ENCODE assay signal across 1 cellular context in genomic region chr11:65779919-65780769, GRCh38.
TF ChIP-seq lines count a peak whose summit lies in the region.

No MANE protein-coding gene starts in this region.

TF ChIP-seq in GM12878, 131 proteins besides CTCF, POLR2A, EP300 and RAD21 (continues in another document):
- TF ChIP-seq, protein P1, sequence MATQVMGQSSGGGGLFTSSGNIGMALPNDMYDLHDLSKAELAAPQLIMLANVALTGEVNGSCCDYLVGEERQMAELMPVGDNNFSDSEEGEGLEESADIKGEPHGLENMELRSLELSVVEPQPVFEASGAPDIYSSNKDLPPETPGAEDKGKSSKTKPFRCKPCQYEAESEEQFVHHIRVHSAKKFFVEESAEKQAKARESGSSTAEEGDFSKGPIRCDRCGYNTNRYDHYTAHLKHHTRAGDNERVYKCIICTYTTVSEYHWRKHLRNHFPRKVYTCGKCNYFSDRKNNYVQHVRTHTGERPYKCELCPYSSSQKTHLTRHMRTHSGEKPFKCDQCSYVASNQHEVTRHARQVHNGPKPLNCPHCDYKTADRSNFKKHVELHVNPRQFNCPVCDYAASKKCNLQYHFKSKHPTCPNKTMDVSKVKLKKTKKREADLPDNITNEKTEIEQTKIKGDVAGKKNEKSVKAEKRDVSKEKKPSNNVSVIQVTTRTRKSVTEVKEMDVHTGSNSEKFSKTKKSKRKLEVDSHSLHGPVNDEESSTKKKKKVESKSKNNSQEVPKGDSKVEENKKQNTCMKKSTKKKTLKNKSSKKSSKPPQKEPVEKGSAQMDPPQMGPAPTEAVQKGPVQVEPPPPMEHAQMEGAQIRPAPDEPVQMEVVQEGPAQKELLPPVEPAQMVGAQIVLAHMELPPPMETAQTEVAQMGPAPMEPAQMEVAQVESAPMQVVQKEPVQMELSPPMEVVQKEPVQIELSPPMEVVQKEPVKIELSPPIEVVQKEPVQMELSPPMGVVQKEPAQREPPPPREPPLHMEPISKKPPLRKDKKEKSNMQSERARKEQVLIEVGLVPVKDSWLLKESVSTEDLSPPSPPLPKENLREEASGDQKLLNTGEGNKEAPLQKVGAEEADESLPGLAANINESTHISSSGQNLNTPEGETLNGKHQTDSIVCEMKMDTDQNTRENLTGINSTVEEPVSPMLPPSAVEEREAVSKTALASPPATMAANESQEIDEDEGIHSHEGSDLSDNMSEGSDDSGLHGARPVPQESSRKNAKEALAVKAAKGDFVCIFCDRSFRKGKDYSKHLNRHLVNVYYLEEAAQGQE (IDR thresholded peaks at IDR 0.05; ENCODE audit: low read depth, low read length) = no peak
- TF ChIP-seq CHD2 (IDR thresholded peaks at IDR 0.05; ENCODE audit: borderline replicate concordance, low read depth, low read length) (no peak; the same call in 1 of the 2 replicates), EZH2 (IDR thresholded peaks at IDR 0.05; ENCODE audit: borderline replicate concordance, control insufficient read depth, low read depth, low read length) (no peak), RFX5 (IDR thresholded peaks at IDR 0.05; ENCODE audit: low read depth, low read length) (no peak), CUX1 (IDR thresholded peaks at IDR 0.05; ENCODE audit: insufficient replicate concordance, low read depth, low read length) (no peak), KDM1A (IDR thresholded peaks at IDR 0.05; ENCODE audit: borderline replicate concordance) (no peak), HSF1 (IDR thresholded peaks at IDR 0.05; ENCODE audit: low read depth, low read length) (peak; percentile 40; the same call in 1 of the 2 replicates), NKRF (conservative IDR thresholded peaks at IDR 0.05) (peak; percentile 79), CHD4 (IDR thresholded peaks at IDR 0.05) (no peak), TCF12 (IDR thresholded peaks at IDR 0.05; ENCODE audit: low read depth, low read length) (no peak), RELB (IDR thresholded peaks at IDR 0.05; ENCODE audit: low read depth) (no peak), ZBTB11 (CRISPR knock-in tag; IDR thresholded peaks at IDR 0.05) (no peak), BCL3 (IDR thresholded peaks at IDR 0.05; ENCODE audit: borderline replicate concordance, insufficient read depth, low read depth, low read length, poor library complexity, severe bottlenecking) (no peak), RCOR1 (conservative IDR thresholded peaks at IDR 0.05; ENCODE audit: low read depth, low read length) (no peak), ZNF207 (IDR thresholded peaks at IDR 0.05; ENCODE audit: borderline replicate concordance) (no peak), ZNF687 (IDR thresholded peaks at IDR 0.05) (no peak; the same call in 1 of the 2 replicates), ZNF274 (IDR thresholded peaks at IDR 0.05; ENCODE audit: insufficient read depth, insufficient read length) (no peak), HDAC2 (IDR thresholded peaks at IDR 0.05) (no peak), IRF4 (IDR thresholded peaks at IDR 0.05; ENCODE audit: low read depth, low read length) (no peak), YBX1 (IDR thresholded peaks at IDR 0.05) (no peak)
- TF ChIP-seq, protein P2, sequence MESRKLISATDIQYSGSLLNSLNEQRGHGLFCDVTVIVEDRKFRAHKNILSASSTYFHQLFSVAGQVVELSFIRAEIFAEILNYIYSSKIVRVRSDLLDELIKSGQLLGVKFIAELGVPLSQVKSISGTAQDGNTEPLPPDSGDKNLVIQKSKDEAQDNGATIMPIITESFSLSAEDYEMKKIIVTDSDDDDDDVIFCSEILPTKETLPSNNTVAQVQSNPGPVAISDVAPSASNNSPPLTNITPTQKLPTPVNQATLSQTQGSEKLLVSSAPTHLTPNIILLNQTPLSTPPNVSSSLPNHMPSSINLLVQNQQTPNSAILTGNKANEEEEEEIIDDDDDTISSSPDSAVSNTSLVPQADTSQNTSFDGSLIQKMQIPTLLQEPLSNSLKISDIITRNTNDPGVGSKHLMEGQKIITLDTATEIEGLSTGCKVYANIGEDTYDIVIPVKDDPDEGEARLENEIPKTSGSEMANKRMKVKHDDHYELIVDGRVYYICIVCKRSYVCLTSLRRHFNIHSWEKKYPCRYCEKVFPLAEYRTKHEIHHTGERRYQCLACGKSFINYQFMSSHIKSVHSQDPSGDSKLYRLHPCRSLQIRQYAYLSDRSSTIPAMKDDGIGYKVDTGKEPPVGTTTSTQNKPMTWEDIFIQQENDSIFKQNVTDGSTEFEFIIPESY (IDR thresholded peaks at IDR 0.05) = no peak
